Comparison of ENCODE assay signal across 8 cellular contexts in genomic region chr9:126722252-126722921, GRCh38.
DNase-seq lines count a peak whose midpoint lies in the region; ATAC-seq, FAIRE-seq and TF ChIP-seq lines count a peak whose summit lies in the region.

No MANE protein-coding gene starts in this region.

- ATAC-seq in HG03460 (IDR thresholded peaks at IDR 0.05; ENCODE audit: unreplicated experiment) (peak; percentile 69), foreskin keratinocyte (peak; percentile 76), pancreas (peak; percentile 87 to 95 (median 90))

- TF ChIP-seq POLR2A in tibial nerve (IDR thresholded peaks at IDR 0.05), result peak in 1 of 2 donors; percentile 17

- peak overlapping the region; percentile 70 for H3K4me3 Mint-ChIP-seq in activated T-helper 2 cell treated with anti-CD3 and anti-CD28 coated beads, Interferon-gamma antibody, Interleukin-2, Interleukin-4, amounts not matched to agents 10 μg/mL and 5 μg/mL and 100 μg/mL, durations not matched to agents 14 hours and 24 hours and 36 hours (ENCODE audit: low read depth)

- TF ChIP-seq CTCF in BE2C (IDR thresholded peaks at IDR 0.05; ENCODE audit: low read depth, low read length) (no peak), foreskin keratinocyte (conservative IDR thresholded peaks at IDR 0.05) (no peak), pancreas (IDR thresholded peaks at IDR 0.05) (no peak), tibial nerve (IDR thresholded peaks at IDR 0.05) (no peak)

- H3K27ac ChIP-seq in foreskin keratinocyte (peak overlapping the region; percentile 54), pancreas (peak overlapping the region; percentile 3 to 80 (median 53)), tibial nerve (peak overlapping the region in 2 of 4 donors; percentile 81 to 96)

- DNase-seq in BE2C (peak; percentile 82), GM19239 (ENCODE audit: insufficient read length, low spot score) (peak; percentile 62), RCC 7860 (ENCODE audit: low spot score) (peak; percentile 32), foreskin keratinocyte (peak in 1 of 2 donors; percentile 59), pancreas (peak; percentile 66 to 89 (median 86)), tibial nerve (ENCODE audit: low spot score in 2 of 2) (peak; percentile 29 to 59)
- peak; percentile 80 for DNase-seq in activated T-helper 2 cell treated with anti-CD3 and anti-CD28 coated beads, Interferon-gamma antibody, Interleukin-2, Interleukin-4, amounts not matched to agents 10 μg/mL and 5 μg/mL and 100 μg/mL, durations not matched to agents 14 hours and 24 hours and 36 hours (ENCODE audit: low spot score)

- H3K9me3 ChIP-seq in BE2C, result no peaks in the 10 kb centered on the region
- H3K9me3 ChIP-seq in pancreas, result no peaks in the 10 kb centered on the region
- H3K9me3 ChIP-seq in tibial nerve, result no peaks in the 10 kb centered on the region

- peaks cover 35% of the 10 kb centered on the region for H3K4me1 Mint-ChIP-seq in activated T-helper 2 cell treated with anti-CD3 and anti-CD28 coated beads, Interferon-gamma antibody, Interleukin-2, Interleukin-4, amounts not matched to agents 10 μg/mL and 5 μg/mL and 100 μg/mL, durations not matched to agents 14 hours and 24 hours and 36 hours (ENCODE audit: low read depth)

- WGBS in pancreas, 2 donors, result 2 to 3% methylated on average over 37 to 45 of the region's 45 CpGs
- 1 to 2% methylated on average over 5 to 29 of the region's 45 CpGs for WGBS in tibial nerve, 2 donors

- TF ChIP-seq EP300 in tibial nerve (IDR thresholded peaks at IDR 0.05), result no peak

- no peaks in the 10 kb centered on the region for H3K27me3 ChIP-seq in BE2C
- H3K27me3 ChIP-seq in foreskin keratinocyte, result peaks cover 2% of the 10 kb centered on the region
- no peaks in the 10 kb centered on the region for H3K27me3 ChIP-seq in pancreas
- H3K27me3 ChIP-seq in tibial nerve, result peaks cover 0 to 81% of the 10 kb centered on the region in 2 donors

- peaks cover 15% of the 10 kb centered on the region for H3K27me3 Mint-ChIP-seq in activated T-helper 2 cell treated with anti-CD3 and anti-CD28 coated beads, Interferon-gamma antibody, Interleukin-2, Interleukin-4, amounts not matched to agents 10 μg/mL and 5 μg/mL and 100 μg/mL, durations not matched to agents 14 hours and 24 hours and 36 hours (ENCODE audit: low read depth)

- H3K27ac Mint-ChIP-seq in activated T-helper 2 cell treated with anti-CD3 and anti-CD28 coated beads, Interferon-gamma antibody, Interleukin-2, Interleukin-4, amounts not matched to agents 10 μg/mL and 5 μg/mL and 100 μg/mL, durations not matched to agents 14 hours and 24 hours and 36 hours, result peak overlapping the region; percentile 68

- H3K4me1 ChIP-seq in BE2C, result peaks cover 11% of the 10 kb centered on the region
- H3K4me1 ChIP-seq in foreskin keratinocyte, result no peaks in the 10 kb centered on the region
- no peaks in the 10 kb centered on the region for H3K4me1 ChIP-seq in pancreas
- H3K4me1 ChIP-seq in tibial nerve, result peaks cover 0 to 29% (median 8%) of the 10 kb centered on the region in 4 donors

- FAIRE-seq in GM19239 (lab: Jason Lieb, UNC) (peak; percentile 64), RCC 7860 (lab: Jason Lieb, UNC) (no peak), pancreas (lab: Jason Lieb, UNC) (no peak)

- H3K36me3 ChIP-seq in BE2C, result no peaks in the 10 kb centered on the region
- H3K36me3 ChIP-seq in pancreas, result no peaks in the 10 kb centered on the region
- H3K36me3 ChIP-seq in tibial nerve, result no peaks in the 10 kb centered on the region

- no peaks in the 10 kb centered on the region for H3K36me3 Mint-ChIP-seq in activated T-helper 2 cell treated with anti-CD3 and anti-CD28 coated beads, Interferon-gamma antibody, Interleukin-2, Interleukin-4, amounts not matched to agents 10 μg/mL and 5 μg/mL and 100 μg/mL, durations not matched to agents 14 hours and 24 hours and 36 hours (ENCODE audit: low read depth)

- intact Hi-C loops in activated T-helper 2 cell treated with anti-CD3 and anti-CD28 coated beads, Interferon-gamma antibody, Interleukin-2, Interleukin-4, amounts not matched to agents 10 μg/mL and 5 μg/mL and 100 μg/mL, durations not matched to agents 14 hours and 24 hours and 36 hours (cut with micrococcal nuclease), result loop anchor here (2.0 kb wide), 3 partner anchors 18 to 82 kb away; partner anchors contain the start of gene ZBTB43
- intact Hi-C loops in pancreas (cut with DNase I), result no loop called here

- H3K4me3 ChIP-seq in BE2C (ENCODE audit: low read depth, low read length) (peak overlapping the region; percentile 68), pancreas (peak overlapping the region; percentile 72 to 79 (median 78)), tibial nerve (peak overlapping the region; percentile 30 to 66 (median 52))

- no peaks in the 10 kb centered on the region for H3K9me3 Mint-ChIP-seq in activated T-helper 2 cell treated with anti-CD3 and anti-CD28 coated beads, Interferon-gamma antibody, Interleukin-2, Interleukin-4, amounts not matched to agents 10 μg/mL and 5 μg/mL and 100 μg/mL, durations not matched to agents 14 hours and 24 hours and 36 hours
